Comparison of ENCODE assay signal across 27 cellular contexts in the genomic region with DNA sequence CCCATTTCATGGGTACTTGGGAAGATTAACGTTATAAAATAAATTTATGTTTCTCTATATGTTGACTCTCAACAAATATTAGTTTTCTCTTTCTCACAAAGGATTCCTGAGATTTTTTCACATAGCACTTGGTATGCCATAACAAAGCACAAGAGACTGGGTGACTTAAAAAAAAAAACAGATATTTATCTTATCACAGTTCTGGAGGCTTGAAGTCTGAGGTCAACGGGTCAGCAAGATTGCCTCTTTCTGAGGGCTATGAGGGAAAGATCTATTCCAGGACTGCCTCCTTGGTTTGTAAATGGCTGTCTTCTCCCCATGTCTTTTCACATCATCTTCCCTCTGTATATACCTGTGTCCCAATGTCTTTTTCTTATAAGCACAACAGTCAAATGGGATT.
"Had no signal": no experiment of that assay in that cellular context is flagged by ENCODE, and none has a peak within 500 bp of the region (broad histone marks: within the 10 kb centered on the region; RNA-seq: fewer than 3 reads in every experiment).

No MANE protein-coding gene starts in this region.

- H3K27me3 Mint-ChIP-seq: activated B cell treated with CpG ODN at 0.5 μM for 24 hours; activated CD8-positive, alpha-beta T cell treated with anti-CD3 and anti-CD28 coated beads for 36 hours; activated T-helper 17 cell treated with anti-CD3 and anti-CD28 coated beads, Interleukin-2, amount 50 U/mL, for 72 hours; T-helper 17 cell had no signal

- ATAC-seq: activated CD4-positive, CD25-positive, alpha-beta regulatory T cell treated with anti-CD3 and anti-CD28 coated beads, Interleukin-2, amount 50 U/mL, for 24 hours; activated CD8-positive, alpha-beta T cell treated with anti-CD3 and anti-CD28 coated beads for 36 hours; activated T-cell treated with anti-CD3 and anti-CD28 coated beads, Interleukin-2, amount 50 U/mL, for 4 hours; activated T-helper 17 cell treated with anti-CD3 and anti-CD28 coated beads, Interleukin-2, amount 50 U/mL, for 72 hours; T-helper 17 cell had no signal

- H3K27ac Mint-ChIP-seq: activated B cell treated with CpG ODN at 0.5 μM for 24 hours; activated CD8-positive, alpha-beta T cell treated with anti-CD3 and anti-CD28 coated beads for 36 hours; activated naive CD8-positive, alpha-beta T cell; activated T-helper 17 cell treated with anti-CD3 and anti-CD28 coated beads, Interleukin-2, amount 50 U/mL, for 72 hours; endodermal cell; T-helper 17 cell; T-helper 2 cell treated with Interferon-gamma antibody and Interleukin-4, amounts not matched to agents 5 μg/mL and 100 μg/mL, for 36 hours had no signal

- H3K4me3 Mint-ChIP-seq: activated B cell treated with CpG ODN at 0.5 μM for 24 hours; activated CD8-positive, alpha-beta T cell treated with anti-CD3 and anti-CD28 coated beads for 36 hours; activated naive CD8-positive, alpha-beta T cell; activated T-cell treated with anti-CD3 and anti-CD28 coated beads, Interleukin-2, amount 50 U/mL, for 4 hours; activated T-helper 17 cell treated with anti-CD3 and anti-CD28 coated beads, Interleukin-2, amount 50 U/mL, for 72 hours; endodermal cell; T-helper 17 cell; T-helper 2 cell treated with Interferon-gamma antibody and Interleukin-4, amounts not matched to agents 5 μg/mL and 100 μg/mL, for 36 hours had no signal

- H3K4me1 Mint-ChIP-seq: activated B cell treated with CpG ODN at 0.5 μM for 24 hours; activated T-helper 17 cell treated with anti-CD3 and anti-CD28 coated beads, Interleukin-2, amount 50 U/mL, for 72 hours; T-helper 17 cell had no signal

- H3K27me3 ChIP-seq: brain microvascular endothelial cell had no signal

- H3K9me3 Mint-ChIP-seq: activated CD8-positive, alpha-beta T cell treated with anti-CD3 and anti-CD28 coated beads for 36 hours; endodermal cell; T-helper 2 cell treated with Interferon-gamma antibody and Interleukin-4, amounts not matched to agents 5 μg/mL and 100 μg/mL, for 36 hours had no signal

- H3K27ac ChIP-seq: brain microvascular endothelial cell, WERI-Rb-1 had no signal

- DNase-seq: activated B cell treated with CpG ODN at 0.5 μM for 24 hours; activated CD4-positive, alpha-beta T cell treated with anti-CD3 and anti-CD28 coated beads for 48 hours; activated CD4-positive, alpha-beta T cell treated with anti-CD3 and anti-CD28 coated beads, Interleukin-2, amount 50 U/mL, for 1 hour; activated CD4-positive, alpha-beta T cell treated with anti-CD3 and anti-CD28 coated beads, Interleukin-2, amount 50 U/mL, for 48 hours; activated CD8-positive, alpha-beta memory T cell treated with anti-CD3 and anti-CD28 coated beads for 24 hours; activated CD8-positive, alpha-beta T cell treated with anti-CD3 and anti-CD28 coated beads for 36 hours; activated effector memory CD4-positive, alpha-beta T cell treated with Interleukin-2 at 50 U/mL for 16 hours; activated gamma-delta T cell treated with Interleukin-2 at 50 U/mL for 16 hours; activated naive CD4-positive, alpha-beta T cell treated with anti-CD3 and anti-CD28 coated beads, Interleukin-2, amount 50 U/mL, for 16 hours; activated naive CD4-positive, alpha-beta T cell treated with Interleukin-2 at 50 U/mL for 16 hours; activated T-cell treated with anti-CD3 and anti-CD28 coated beads, Interleukin-2, amount 50 U/mL, for 4 hours; amniotic stem cell; anterior cingulate cortex; brain microvascular endothelial cell; caudate nucleus; cortex of kidney; effector CD8-positive, alpha-beta T cell; endodermal cell; head of caudate nucleus; T-helper 1 cell; T-helper 17 cell; T1000; WERI-Rb-1 had no signal

- H3K36me3 Mint-ChIP-seq: activated naive CD8-positive, alpha-beta T cell had no signal

- H3K36me3 ChIP-seq: brain microvascular endothelial cell, WERI-Rb-1 had no signal
